8 cellular contexts compared by ENCODE assay signal in the genomic region with DNA sequence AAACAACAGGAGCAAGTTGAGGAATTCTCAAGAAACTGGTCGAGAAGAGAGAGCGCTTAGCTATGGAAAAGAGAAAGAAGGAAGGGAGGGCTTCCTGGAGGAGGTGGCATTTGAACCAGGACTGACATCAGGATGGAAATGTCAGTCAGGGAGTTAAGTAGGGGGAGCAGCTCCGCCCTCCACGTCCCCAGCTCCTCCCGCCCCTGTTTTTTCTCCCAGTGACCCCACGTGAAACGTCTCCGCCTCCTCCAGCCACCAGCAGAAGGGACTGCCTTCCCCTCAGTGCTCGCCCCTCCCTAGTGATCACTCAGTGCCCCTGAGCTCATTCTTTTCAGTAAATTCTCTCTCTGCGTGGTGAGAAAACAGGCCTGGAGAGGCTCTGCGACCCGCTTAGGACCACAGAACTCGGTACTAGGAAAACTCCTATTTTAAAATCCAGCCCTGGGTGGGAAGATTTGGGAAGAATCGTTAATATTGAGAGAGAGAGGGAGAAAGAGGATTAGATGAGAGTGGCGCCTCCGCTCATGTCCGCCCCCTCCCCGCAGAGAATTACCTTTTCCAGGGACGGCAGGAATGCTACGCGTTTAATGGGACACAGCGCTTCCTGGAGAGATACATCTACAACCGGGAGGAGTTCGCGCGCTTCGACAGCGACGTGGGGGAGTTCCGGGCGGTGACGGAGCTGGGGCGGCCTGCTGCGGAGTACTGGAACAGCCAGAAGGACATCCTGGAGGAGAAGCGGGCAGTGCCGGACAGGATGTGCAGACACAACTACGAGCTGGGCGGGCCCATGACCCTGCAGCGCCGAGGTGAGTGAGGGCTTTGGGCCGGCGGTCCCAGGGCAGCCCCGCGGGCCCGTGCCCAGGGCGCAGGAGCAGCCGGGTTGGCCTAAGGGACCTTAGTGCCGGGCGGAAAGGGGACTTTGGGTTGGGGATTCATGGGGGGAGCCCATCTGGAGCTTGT. TPM values are rescaled to one million over a fixed set of nuclear protein-coding genes. Genes with fewer than 3 reads are reported as not detected.
DNase-seq lines count a peak whose midpoint lies in the region; ATAC-seq and TF ChIP-seq lines count a peak whose summit lies in the region.

No MANE protein-coding gene starts in this region.

- H3K36me3 Mint-ChIP-seq in CD4-positive, alpha-beta T cell (ENCODE audit: low read depth): peaks cover 16% of the 10 kb centered on the region
- H3K36me3 Mint-ChIP-seq in activated T-helper 1 cell treated with anti-CD3 and anti-CD28 coated beads, Interleukin-12 subunit alpha, Interleukin-12 subunit beta, Interleukin-2, Interleukin-4 antibody, amounts not matched to agents 30 ng/mL and 10 ng/mL and 1 ng/mL, durations not matched to agents 14 hours and 24 hours and 36 hours (ENCODE audit: low read depth): peaks cover 5% of the 10 kb centered on the region

- peak overlapping the region; percentile 14 for H3K4me3 Mint-ChIP-seq in CD4-positive, alpha-beta T cell
- no peak overlapping the region for H3K4me3 Mint-ChIP-seq in activated T-helper 1 cell treated with anti-CD3 and anti-CD28 coated beads, Interleukin-12 subunit alpha, Interleukin-12 subunit beta, Interleukin-2, Interleukin-4 antibody, amounts not matched to agents 30 ng/mL and 10 ng/mL and 1 ng/mL, durations not matched to agents 14 hours and 24 hours and 36 hours

- TF ChIP-seq POLR2A in Peyer's patch (IDR thresholded peaks at IDR 0.05): no peak

- peaks cover 0 to 6% (median 0%) of the 10 kb centered on the region in 3 donors for H3K36me3 ChIP-seq in Peyer's patch

- no peak overlapping the region for H3K27ac Mint-ChIP-seq in CD4-positive, alpha-beta T cell
- H3K27ac Mint-ChIP-seq in activated T-helper 1 cell treated with anti-CD3 and anti-CD28 coated beads, Interleukin-12 subunit alpha, Interleukin-12 subunit beta, Interleukin-2, Interleukin-4 antibody, amounts not matched to agents 30 ng/mL and 10 ng/mL and 1 ng/mL, durations not matched to agents 14 hours and 24 hours and 36 hours: no peak overlapping the region

- H3K4me1 Mint-ChIP-seq in CD4-positive, alpha-beta T cell (ENCODE audit: low read depth): peaks cover 32% of the 10 kb centered on the region
- peaks cover 41% of the 10 kb centered on the region for H3K4me1 Mint-ChIP-seq in activated T-helper 1 cell treated with anti-CD3 and anti-CD28 coated beads, Interleukin-12 subunit alpha, Interleukin-12 subunit beta, Interleukin-2, Interleukin-4 antibody, amounts not matched to agents 30 ng/mL and 10 ng/mL and 1 ng/mL, durations not matched to agents 14 hours and 24 hours and 36 hours (ENCODE audit: low read depth)

- POLR2A ChIA-PET in CD4-positive, alpha-beta T cell (lab: Charles Lee): interaction anchor here (1.3 kb wide), 1 partner anchor 109 kb away, joined by 4 read pairs; no protein-coding TSS in a partner anchor

- H3K27ac ChIP-seq in CD4-positive, alpha-beta T cell (ENCODE audit: low read depth, low read length): no peak overlapping the region
- peak overlapping the region; percentile 65 to 90 (median 80) for H3K27ac ChIP-seq in Peyer's patch

- peaks cover 12% of the 10 kb centered on the region for H3K27me3 Mint-ChIP-seq in CD4-positive, alpha-beta T cell
- no peaks in the 10 kb centered on the region for H3K27me3 Mint-ChIP-seq in activated T-helper 1 cell treated with anti-CD3 and anti-CD28 coated beads, Interleukin-12 subunit alpha, Interleukin-12 subunit beta, Interleukin-2, Interleukin-4 antibody, amounts not matched to agents 30 ng/mL and 10 ng/mL and 1 ng/mL, durations not matched to agents 14 hours and 24 hours and 36 hours (ENCODE audit: insufficient read depth)

- H3K9me3 ChIP-seq in CD4-positive, alpha-beta T cell (ENCODE audit: control insufficient read depth, low read length): no peaks in the 10 kb centered on the region
- no peaks in the 10 kb centered on the region for H3K9me3 ChIP-seq in Peyer's patch

- TF ChIP-seq CTCF in CD4-positive, alpha-beta T cell (IDR thresholded peaks at IDR 0.05): no peak
- TF ChIP-seq CTCF in Peyer's patch (IDR thresholded peaks at IDR 0.05) (no peak), fibroblast of pulmonary artery (IDR thresholded peaks at IDR 0.05; ENCODE audit: low read length, missing control alignments) (no peak)

- CTCF ChIA-PET in CD4-positive, alpha-beta T cell (lab: Charles Lee): no interaction called here

- no peaks in the 10 kb centered on the region for H3K9me3 Mint-ChIP-seq in CD4-positive, alpha-beta T cell
- no peaks in the 10 kb centered on the region for H3K9me3 Mint-ChIP-seq in activated T-helper 1 cell treated with anti-CD3 and anti-CD28 coated beads, Interleukin-12 subunit alpha, Interleukin-12 subunit beta, Interleukin-2, Interleukin-4 antibody, amounts not matched to agents 30 ng/mL and 10 ng/mL and 1 ng/mL, durations not matched to agents 14 hours and 24 hours and 36 hours

- peaks cover 0 to 6% (median 0%) of the 10 kb centered on the region in 4 donors for H3K4me1 ChIP-seq in Peyer's patch

- no peaks in the 10 kb centered on the region for H3K27me3 ChIP-seq in CD4-positive, alpha-beta T cell (ENCODE audit: control insufficient read depth, insufficient read depth, low read length)
- no peaks in the 10 kb centered on the region for H3K27me3 ChIP-seq in Peyer's patch

- no peak for ATAC-seq in CD4-positive, alpha-beta T cell (ENCODE audit: poor library complexity)
- ATAC-seq in GM18517 (IDR thresholded peaks at IDR 0.05; ENCODE audit: unreplicated experiment) (no peak), GM19452 (IDR thresholded peaks at IDR 0.05; ENCODE audit: unreplicated experiment) (no peak)

- H3K4me3 ChIP-seq in Peyer's patch: peak overlapping the region; percentile 24 to 51 (median 46)
- peak overlapping the region; percentile 40 for H3K4me3 ChIP-seq in fibroblast of pulmonary artery (replicated peaks; ENCODE audit: low read depth, low read length)

- intact Hi-C loops in CD4-positive, alpha-beta T cell (cut with DNase I, micrococcal nuclease): loop anchor here in 1 of 2 experiments (5.0 kb wide), 1 partner anchor 193 kb away; no protein-coding TSS in a partner anchor
- intact Hi-C loops in activated T-helper 1 cell treated with anti-CD3 and anti-CD28 coated beads, Interleukin-12 subunit alpha, Interleukin-12 subunit beta, Interleukin-2, Interleukin-4 antibody, amounts not matched to agents 30 ng/mL and 10 ng/mL and 1 ng/mL, durations not matched to agents 14 hours and 24 hours and 36 hours (cut with micrococcal nuclease): loop anchor here (5.0 kb wide), 1 partner anchor 198 kb away; no protein-coding TSS in a partner anchor

- DNase-seq in CD4-positive, alpha-beta T cell: no peak
- DNase-seq in Peyer's patch (peak in 2 of 3 donors; percentile 68 to 80), fibroblast of pulmonary artery (ENCODE audit: low read depth) (peak; percentile 27), myocyte (ENCODE audit: low read depth) (peak; percentile 4)
- DNase-seq in central memory CD4-positive, alpha-beta T cell: no peak
- no peak for DNase-seq in activated T-helper 1 cell treated with anti-CD3 and anti-CD28 coated beads, Interleukin-12 subunit alpha, Interleukin-12 subunit beta, Interleukin-2, Interleukin-4 antibody, amounts not matched to agents 30 ng/mL and 10 ng/mL and 1 ng/mL, durations not matched to agents 14 hours and 24 hours and 36 hours (ENCODE audit: low spot score)

RNA-seq across cellular contexts. Expression of a gene that starts 4.6 kb away (rescaled TPM):
- 10 to 100 TPM; 29.0 to 31.7 TPM for total RNA-seq in CD4-positive, alpha-beta T cell
- total RNA-seq in Peyer's patch (100 to 1,000 TPM in 1 of 4 donors, 10 to 100 TPM in 2, 1 to 10 TPM in 1; 9.5 to 104 (median 19.7) TPM), myocyte (0.19 TPM in 1 of 2 replicates, not detected in the other)
- polyA plus RNA-seq in myocyte (2012): 0.77 TPM
- total RNA-seq in activated T-helper 1 cell treated with anti-CD3 and anti-CD28 coated beads, Interleukin-12 subunit alpha, Interleukin-12 subunit beta, Interleukin-2, Interleukin-4 antibody, amounts not matched to agents 30 ng/mL and 10 ng/mL and 1 ng/mL, durations not matched to agents 14 hours and 24 hours and 36 hours: 12.2 and 12.3 TPM in 2 replicates

RNA-seq across cellular contexts. Expression of a gene that starts 7.0 kb away (rescaled TPM):
- total RNA-seq in CD4-positive, alpha-beta T cell: 10 to 100 TPM; 19.4 to 19.9 TPM
- 10 to 100 TPM; 14.6 to 70.1 (median 50.4) TPM for total RNA-seq in Peyer's patch
- 0.27 and 0.68 TPM in 2 replicates for total RNA-seq in myocyte
- polyA plus RNA-seq in myocyte (2012): 0.20 TPM
- 61.0 and 66.7 TPM in 2 replicates for total RNA-seq in activated T-helper 1 cell treated with anti-CD3 and anti-CD28 coated beads, Interleukin-12 subunit alpha, Interleukin-12 subunit beta, Interleukin-2, Interleukin-4 antibody, amounts not matched to agents 30 ng/mL and 10 ng/mL and 1 ng/mL, durations not matched to agents 14 hours and 24 hours and 36 hours

Comparison
In these comparisons a context has a peak if more than half of its experiments do, and no peak if none do; other contexts are left out.
1. DNase-seq: peak in Peyer's patch (2 of 3), fibroblast of pulmonary artery (single experiment) and myocyte (single experiment); none in CD4-positive, alpha-beta T cell (0 of 10), central memory CD4-positive, alpha-beta T cell (single experiment) and activated T-helper 1 cell treated with anti-CD3 and anti-CD28 coated beads, Interleukin-12 subunit alpha, Interleukin-12 subunit beta, Interleukin-2, Interleukin-4 antibody, amounts not matched to agents 30 ng/mL and 10 ng/mL and 1 ng/mL, durations not matched to agents 14 hours and 24 hours and 36 hours (single experiment).